Comparison of ENCODE assay signal across 17 cellular contexts in genomic region chr2:239173301-239173700, GRCh38.
DNase-seq lines count a peak whose midpoint lies in the region; TF ChIP-seq lines count a peak whose summit lies in the region.
"Had no signal": no experiment of that assay in that cellular context is flagged by ENCODE, and none has a peak within 500 bp of the region (broad histone marks: within the 10 kb centered on the region; RNA-seq: fewer than 3 reads in every experiment).

No MANE protein-coding gene starts in this region.

- H3K4me1 ChIP-seq in neutrophil (ENCODE audit: control insufficient read depth in 1 of 2, insufficient read depth in 1 of 2, low read depth in 1 of 2, low read length in 1 of 2) = peaks cover 4 to 14% of the 10 kb centered on the region in 2 experiments

- peak overlapping the region; percentile 59 for H3K27ac ChIP-seq in neutrophil
- H3K27ac ChIP-seq: 22Rv1; BLaER1 treated with 17β-estradiol and CSF1 and Interleukin-3, amounts not matched to agents 10 nM and 100 nM; GM23248 had no signal

- H3K9me3 ChIP-seq in neutrophil = no peaks in the 10 kb centered on the region

- H3K4me3 ChIP-seq in neutrophil (ENCODE audit: low read depth in 1 of 2, low read length in 1 of 2) = no peak overlapping the region
- H3K4me3 ChIP-seq: BLaER1 treated with 17β-estradiol and CSF1 and Interleukin-3, amounts not matched to agents 10 nM and 100 nM; GM23248 had no signal

- no peaks in the 10 kb centered on the region for H3K27me3 ChIP-seq in neutrophil
- H3K27me3 ChIP-seq: BLaER1 treated with 17β-estradiol and CSF1 and Interleukin-3, amounts not matched to agents 10 nM and 100 nM had no signal

- H3K36me3 ChIP-seq in neutrophil = peaks cover 53% of the 10 kb centered on the region

- no peak for TF ChIP-seq CTCF in neutrophil (IDR thresholded peaks at IDR 0.05)

- DNase-seq in NCI-H2227 treated with DMSO at 0.1 percent for 48 hours (lab: John Stamatoyannopoulos, UW) (peak; percentile 13), NCI-H2227 (lab: John Stamatoyannopoulos, UW; ENCODE audit: unreplicated experiment) (no peak), NCI-H146 treated with DMSO at 0.1 percent for 48 hours (lab: John Stamatoyannopoulos, UW; ENCODE audit: unreplicated experiment) (peak; percentile 58), GM03348 (ENCODE audit: low spot score) (no peak), C1 segment of cervical spinal cord (lab: John Stamatoyannopoulos, UW) (no peak)
- DNase-seq: Calu3; CD4-positive, alpha-beta memory T cell; COR-L47; DMS53; DMS79 treated with DMSO at 0.1 percent for 48 hours; GF-D8; GM23248; H7; HCEC 1CT had no signal

Comparison
In these comparisons a context has a peak if more than half of its experiments do, and no peak if none do; other contexts are left out.
1. DNase-seq: peak in NCI-H2227 treated with DMSO at 0.1 percent for 48 hours (single experiment) and NCI-H146 treated with DMSO at 0.1 percent for 48 hours (single experiment); none in NCI-H2227 (single experiment), GM03348 (single experiment) and C1 segment of cervical spinal cord (0 of 14).